Comparison of ENCODE assay signal across 15 cellular contexts in the genomic region with DNA sequence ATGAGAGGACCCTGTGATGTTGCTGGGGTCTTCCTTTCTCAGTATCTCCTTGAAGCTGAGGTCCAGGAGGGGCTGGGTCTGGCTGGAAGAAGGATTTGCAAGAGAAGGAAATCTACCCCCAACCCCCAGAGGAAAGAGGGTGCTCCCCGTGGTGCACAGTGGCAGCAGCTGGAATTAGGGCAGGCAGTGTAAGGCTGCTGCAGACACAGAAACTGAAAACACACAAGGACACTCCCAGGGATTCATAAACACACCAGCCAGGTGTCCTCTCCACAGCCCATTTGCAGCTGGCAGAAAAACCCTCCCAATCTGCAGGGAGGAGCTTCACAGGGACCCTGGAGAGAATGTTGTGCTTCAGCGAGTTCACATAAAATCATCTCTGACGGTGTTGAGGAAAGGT.
DNase-seq lines count a peak whose midpoint lies in the region; ATAC-seq lines count a peak whose summit lies in the region.
"Had no signal": no experiment of that assay in that cellular context is flagged by ENCODE, and none has a peak within 500 bp of the region (broad histone marks: within the 10 kb centered on the region; RNA-seq: fewer than 3 reads in every experiment).

No MANE protein-coding gene starts in this region.

- intact Hi-C loops in activated T-helper 2 cell treated with anti-CD3 and anti-CD28 coated beads, Interferon-gamma antibody, Interleukin-2, Interleukin-4, amounts not matched to agents 10 μg/mL and 5 μg/mL and 100 μg/mL, durations not matched to agents 14 hours and 24 hours and 36 hours (cut with micrococcal nuclease): no loop called here

- ATAC-seq in effector memory CD8-positive, alpha-beta T cell (replicated peaks): no peak
- no peak for ATAC-seq in GM18907 (IDR thresholded peaks at IDR 0.05; ENCODE audit: unreplicated experiment)
- ATAC-seq: stimulated activated naive CD8-positive, alpha-beta T cell treated with anti-CD3 and anti-CD28 coated beads, Interleukin-15, Interleukin-2, amounts not matched to agents 100 U/mL and 50 U/mL, for 24 hours had no signal

- no peaks in the 10 kb centered on the region for H3K9me3 ChIP-seq in KOPT-K1 (ENCODE audit: insufficient read depth, low read length, poor library complexity, severe bottlenecking)
- H3K9me3 ChIP-seq: colonic mucosa, spleen, uterus had no signal

- peaks cover 0 to 12% of the 10 kb centered on the region in 2 donors for H3K27me3 Mint-ChIP-seq in effector memory CD8-positive, alpha-beta T cell
- H3K27me3 Mint-ChIP-seq in activated T-helper 2 cell treated with anti-CD3 and anti-CD28 coated beads, Interferon-gamma antibody, Interleukin-2, Interleukin-4, amounts not matched to agents 10 μg/mL and 5 μg/mL and 100 μg/mL, durations not matched to agents 14 hours and 24 hours and 36 hours (ENCODE audit: low read depth): no peaks in the 10 kb centered on the region
- H3K27me3 Mint-ChIP-seq: B cell had no signal

- no peak overlapping the region for H3K4me3 Mint-ChIP-seq in effector memory CD8-positive, alpha-beta T cell
- H3K4me3 Mint-ChIP-seq in activated T-helper 2 cell treated with anti-CD3 and anti-CD28 coated beads, Interferon-gamma antibody, Interleukin-2, Interleukin-4, amounts not matched to agents 10 μg/mL and 5 μg/mL and 100 μg/mL, durations not matched to agents 14 hours and 24 hours and 36 hours (ENCODE audit: low read depth): no peak overlapping the region
- H3K4me3 Mint-ChIP-seq: B cell had no signal

- H3K36me3 Mint-ChIP-seq in effector memory CD8-positive, alpha-beta T cell (ENCODE audit: insufficient read depth): no peaks in the 10 kb centered on the region
- no peaks in the 10 kb centered on the region for H3K36me3 Mint-ChIP-seq in activated T-helper 2 cell treated with anti-CD3 and anti-CD28 coated beads, Interferon-gamma antibody, Interleukin-2, Interleukin-4, amounts not matched to agents 10 μg/mL and 5 μg/mL and 100 μg/mL, durations not matched to agents 14 hours and 24 hours and 36 hours (ENCODE audit: low read depth)

- H3K36me3 ChIP-seq in KOPT-K1 (ENCODE audit: insufficient read depth, low read length): peaks cover 37% of the 10 kb centered on the region
- H3K36me3 ChIP-seq: colonic mucosa, spleen, uterus had no signal

- no peaks in the 10 kb centered on the region for H3K9me3 Mint-ChIP-seq in effector memory CD8-positive, alpha-beta T cell
- no peaks in the 10 kb centered on the region for H3K9me3 Mint-ChIP-seq in activated T-helper 2 cell treated with anti-CD3 and anti-CD28 coated beads, Interferon-gamma antibody, Interleukin-2, Interleukin-4, amounts not matched to agents 10 μg/mL and 5 μg/mL and 100 μg/mL, durations not matched to agents 14 hours and 24 hours and 36 hours

- DNase-seq in DMS79 (lab: John Stamatoyannopoulos, UW): peak; percentile 57
- DNase-seq in NCI-H2196 (lab: John Stamatoyannopoulos, UW; ENCODE audit: unreplicated experiment): peak; percentile 44
- no peak for DNase-seq in effector memory CD8-positive, alpha-beta T cell
- no peak for DNase-seq in HUDEP-2 (lab: John Stamatoyannopoulos, UW; ENCODE audit: unreplicated experiment in 76 of 76)
- no peak for DNase-seq in activated T-helper 2 cell treated with anti-CD3 and anti-CD28 coated beads, Interferon-gamma antibody, Interleukin-2, Interleukin-4, amounts not matched to agents 10 μg/mL and 5 μg/mL and 100 μg/mL, durations not matched to agents 14 hours and 24 hours and 36 hours (ENCODE audit: low spot score)
- DNase-seq in NCI-H524 (lab: John Stamatoyannopoulos, UW): no peak
- DNase-seq: colonic mucosa; erythroblast; head of caudate nucleus; spleen; stimulated activated naive CD8-positive, alpha-beta T cell treated with anti-CD3 and anti-CD28 coated beads, Interleukin-15, Interleukin-2, amounts not matched to agents 100 U/mL and 50 U/mL, for 24 hours; uterus had no signal

- H3K4me1 Mint-ChIP-seq in effector memory CD8-positive, alpha-beta T cell (ENCODE audit: low read depth in 2 of 2): no peaks in the 10 kb centered on the region
- H3K4me1 Mint-ChIP-seq in activated T-helper 2 cell treated with anti-CD3 and anti-CD28 coated beads, Interferon-gamma antibody, Interleukin-2, Interleukin-4, amounts not matched to agents 10 μg/mL and 5 μg/mL and 100 μg/mL, durations not matched to agents 14 hours and 24 hours and 36 hours (ENCODE audit: low read depth): no peaks in the 10 kb centered on the region
- H3K4me1 Mint-ChIP-seq: B cell had no signal

- peak overlapping the region; percentile 70 for H3K27ac ChIP-seq in KOPT-K1 (ENCODE audit: low read depth, low read length, poor library complexity, severe bottlenecking)
- H3K27ac ChIP-seq: colonic mucosa, spleen, uterus had no signal

- peak overlapping the region; percentile 23 to 35 for H3K27ac Mint-ChIP-seq in effector memory CD8-positive, alpha-beta T cell
- H3K27ac Mint-ChIP-seq in activated T-helper 2 cell treated with anti-CD3 and anti-CD28 coated beads, Interferon-gamma antibody, Interleukin-2, Interleukin-4, amounts not matched to agents 10 μg/mL and 5 μg/mL and 100 μg/mL, durations not matched to agents 14 hours and 24 hours and 36 hours: no peak overlapping the region
- H3K27ac Mint-ChIP-seq: B cell had no signal

Comparison
In these comparisons a context has a peak if more than half of its experiments do, and no peak if none do; other contexts are left out.
1. DNase-seq: peak in DMS79 (single experiment) and NCI-H2196 (single experiment); none in effector memory CD8-positive, alpha-beta T cell (0 of 3), HUDEP-2 (0 of 76), activated T-helper 2 cell treated with anti-CD3 and anti-CD28 coated beads, Interferon-gamma antibody, Interleukin-2, Interleukin-4, amounts not matched to agents 10 μg/mL and 5 μg/mL and 100 μg/mL, durations not matched to agents 14 hours and 24 hours and 36 hours (single experiment) and NCI-H524 (0 of 2).